Comparison of ENCODE assay signal across 33 cellular contexts in the genomic region with DNA sequence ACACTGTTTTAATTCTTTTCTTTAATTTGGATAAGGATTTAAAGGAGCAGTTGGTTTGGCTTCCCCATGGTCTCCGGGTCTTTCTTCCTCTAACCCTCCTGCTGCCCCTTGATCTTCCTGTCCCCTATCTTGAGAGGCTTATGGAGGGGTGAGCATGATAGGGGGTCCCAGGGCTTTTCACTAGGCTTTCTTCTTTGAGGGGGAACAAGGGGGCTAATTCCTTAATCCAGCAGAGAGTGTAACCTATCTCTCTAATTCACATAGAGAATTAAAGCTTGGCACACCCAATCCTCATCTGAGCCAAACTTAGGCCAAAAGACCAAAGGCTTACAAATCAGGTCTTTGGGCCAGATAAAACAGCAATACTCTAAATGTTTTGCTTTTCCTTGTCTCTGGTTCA. TPM values are rescaled to one million over a fixed set of nuclear protein-coding genes. Genes with fewer than 3 reads are reported as not detected.
"Had no signal": no experiment of that assay in that cellular context is flagged by ENCODE, and none has a peak within 500 bp of the region (broad histone marks: within the 10 kb centered on the region; RNA-seq: fewer than 3 reads in every experiment).

No MANE protein-coding gene starts in this region.

- H3K9me3 Mint-ChIP-seq: activated B cell treated with CpG ODN at 0.5 μM for 24 hours; activated CD8-positive, alpha-beta T cell treated with anti-CD3 and anti-CD28 coated beads for 36 hours; activated naive CD4-positive, alpha-beta T cell treated with anti-CD3 and anti-CD28 coated beads, Interleukin-2, amount 10 ng/mL, durations not matched to agents 7 days and 5 days; activated naive CD4-positive, alpha-beta T cell treated with anti-CD3 and anti-CD28 coated beads, Interleukin-2, amount 50 U/mL, for 72 hours; activated T-cell treated with anti-CD3 and anti-CD28 coated beads, Interleukin-2, amount 50 U/mL, for 24 hours; activated T-cell treated with anti-CD3 and anti-CD28 coated beads, Interleukin-2, amount 50 U/mL, for 72 hours; endodermal cell had no signal

- H3K27ac Mint-ChIP-seq: activated B cell treated with CpG ODN at 0.5 μM for 24 hours; activated CD8-positive, alpha-beta T cell treated with anti-CD3 and anti-CD28 coated beads for 36 hours; activated naive CD4-positive, alpha-beta T cell treated with anti-CD3 and anti-CD28 coated beads, Interleukin-2, amount 10 ng/mL, durations not matched to agents 7 days and 5 days; activated naive CD4-positive, alpha-beta T cell treated with anti-CD3 and anti-CD28 coated beads, Interleukin-2, amount 50 U/mL, for 72 hours; activated T-cell treated with anti-CD3 and anti-CD28 coated beads, Interleukin-2, amount 50 U/mL, for 24 hours; activated T-cell treated with anti-CD3 and anti-CD28 coated beads, Interleukin-2, amount 50 U/mL, for 72 hours; T-helper 17 cell had no signal

- H3K4me3 Mint-ChIP-seq: activated B cell treated with CpG ODN at 0.5 μM for 24 hours; activated CD8-positive, alpha-beta T cell treated with anti-CD3 and anti-CD28 coated beads for 36 hours; activated naive CD4-positive, alpha-beta T cell treated with anti-CD3 and anti-CD28 coated beads, Interleukin-2, amount 10 ng/mL, durations not matched to agents 7 days and 5 days; activated T-cell treated with anti-CD3 and anti-CD28 coated beads, Interleukin-2, amount 50 U/mL, for 24 hours; activated T-cell treated with anti-CD3 and anti-CD28 coated beads, Interleukin-2, amount 50 U/mL, for 72 hours; endodermal cell; T-helper 17 cell had no signal

- H3K27me3 Mint-ChIP-seq: activated B cell treated with CpG ODN at 0.5 μM for 24 hours; activated CD8-positive, alpha-beta T cell treated with anti-CD3 and anti-CD28 coated beads for 36 hours; activated naive CD4-positive, alpha-beta T cell treated with anti-CD3 and anti-CD28 coated beads, Interleukin-2, amount 10 ng/mL, durations not matched to agents 7 days and 5 days; activated T-cell treated with anti-CD3 and anti-CD28 coated beads, Interleukin-2, amount 50 U/mL, for 24 hours; T-helper 17 cell had no signal

- DNase-seq: activated B cell treated with CpG ODN at 0.5 μM for 24 hours; activated CD4-positive, alpha-beta T cell treated with anti-CD3 and anti-CD28 coated beads for 48 hours; activated CD4-positive, alpha-beta T cell treated with anti-CD3 and anti-CD28 coated beads, Interleukin-2, amount 50 U/mL, for 1 hour; activated CD4-positive, alpha-beta T cell treated with anti-CD3 and anti-CD28 coated beads, Interleukin-2, amount 50 U/mL, for 48 hours; activated CD8-positive, alpha-beta memory T cell treated with anti-CD3 and anti-CD28 coated beads for 24 hours; activated CD8-positive, alpha-beta memory T cell treated with anti-CD3 and anti-CD28 coated beads, Interleukin-2, amount 50 U/mL, for 4 hours; activated CD8-positive, alpha-beta T cell treated with anti-CD3 and anti-CD28 coated beads for 36 hours; activated gamma-delta T cell; activated naive CD4-positive, alpha-beta T cell; activated naive CD4-positive, alpha-beta T cell treated with anti-CD3 and anti-CD28 coated beads, Interleukin-2, amount 10 ng/mL, durations not matched to agents 7 days and 5 days; activated T-cell treated with anti-CD3 and anti-CD28 coated beads for 4 hours; activated T-cell treated with anti-CD3 and anti-CD28 coated beads, Interleukin-2, amount 50 U/mL, for 24 hours; activated T-cell treated with anti-CD3 and anti-CD28 coated beads, Interleukin-2, amount 50 U/mL, for 72 hours; adrenal gland; amygdala; aorta; body of pancreas; caudate nucleus; cortex of kidney; effector memory CD4-positive, alpha-beta T cell; foreskin fibroblast; head of caudate nucleus; T-helper 1 cell; T-helper 17 cell; T-helper 9 cell; WERI-Rb-1 had no signal

- ATAC-seq: activated CD4-positive, CD25-positive, alpha-beta regulatory T cell treated with anti-CD3 and anti-CD28 coated beads, Interleukin-2, amount 50 U/mL, for 24 hours; activated CD8-positive, alpha-beta T cell treated with anti-CD3 and anti-CD28 coated beads for 36 hours; activated naive CD4-positive, alpha-beta T cell treated with anti-CD3 and anti-CD28 coated beads, Interleukin-2, amount 50 U/mL, for 72 hours; activated T-cell treated with anti-CD3 and anti-CD28 coated beads, Interleukin-2, amount 50 U/mL, for 72 hours; body of pancreas; esophagus mucosa; T-helper 17 cell had no signal

- H3K4me1 Mint-ChIP-seq: activated B cell treated with CpG ODN at 0.5 μM for 24 hours, T-helper 17 cell had no signal

RNA-seq across cellular contexts. Expression of a gene that starts 21.5 kb away (rescaled TPM):
- total RNA-seq: activated B cell treated with CpG ODN at 0.5 μM for 24 hours; activated CD8-positive, alpha-beta T cell treated with anti-CD3 and anti-CD28 coated beads for 36 hours; chondrocyte; epithelial cell of proximal tubule; esophagus mucosa; frontal cortex had no signal
